In the genomic region with DNA sequence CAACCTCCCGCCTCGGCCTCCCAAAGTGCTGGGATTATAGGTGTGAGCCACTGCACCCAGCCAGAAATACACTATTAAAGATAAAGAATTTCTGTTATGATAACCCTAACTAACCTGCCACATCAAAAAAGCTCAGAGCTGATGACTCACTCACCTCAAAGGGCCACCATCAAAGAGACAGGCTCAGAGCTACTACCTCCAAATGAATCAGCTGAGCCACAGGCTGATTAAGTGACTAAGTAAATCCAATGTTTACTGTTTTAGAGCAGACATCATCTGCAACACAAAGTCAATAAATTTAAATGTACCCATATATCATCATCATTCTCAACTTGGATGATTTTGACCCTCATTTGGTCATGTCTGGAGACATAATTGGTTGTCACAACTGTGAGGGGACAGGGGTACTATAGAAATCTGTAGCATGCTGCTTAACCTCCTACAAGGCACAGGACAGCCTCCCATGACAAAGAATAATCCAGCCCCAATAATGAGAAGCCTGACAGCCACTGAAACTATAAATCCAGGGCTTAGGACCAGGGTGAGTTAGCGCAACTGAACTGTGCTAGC, we compare ENCODE assay signal across 8 cellular contexts.
DNase-seq lines count a peak whose midpoint lies in the region; ATAC-seq and TF ChIP-seq lines count a peak whose summit lies in the region.

No MANE protein-coding gene starts in this region.

- ATAC-seq in naive thymus-derived CD4-positive, alpha-beta T cell = peak; percentile 64

- peaks cover 23% of the 10 kb centered on the region for H3K4me1 Mint-ChIP-seq in activated T-helper 2 cell treated with anti-CD3 and anti-CD28 coated beads, Interferon-gamma antibody, Interleukin-2, Interleukin-4, amounts not matched to agents 10 μg/mL and 5 μg/mL and 100 μg/mL, durations not matched to agents 14 hours and 24 hours and 36 hours (ENCODE audit: low read depth)
- peaks cover 1 to 13% (median 4%) of the 10 kb centered on the region in 7 donors for H3K4me1 Mint-ChIP-seq in naive thymus-derived CD4-positive, alpha-beta T cell

- H3K36me3 ChIP-seq in naive thymus-derived CD4-positive, alpha-beta T cell (ENCODE audit: control insufficient read depth in 2 of 3, insufficient read depth in 3 of 3, low read length in 3 of 3) = no peaks in the 10 kb centered on the region
- no peaks in the 10 kb centered on the region for H3K36me3 ChIP-seq in BE2C

- no peak overlapping the region for H3K4me3 Mint-ChIP-seq in activated T-helper 2 cell treated with anti-CD3 and anti-CD28 coated beads, Interferon-gamma antibody, Interleukin-2, Interleukin-4, amounts not matched to agents 10 μg/mL and 5 μg/mL and 100 μg/mL, durations not matched to agents 14 hours and 24 hours and 36 hours (ENCODE audit: low read depth)
- no peak overlapping the region for H3K4me3 Mint-ChIP-seq in naive thymus-derived CD4-positive, alpha-beta T cell

- intact Hi-C loops in activated T-helper 2 cell treated with anti-CD3 and anti-CD28 coated beads, Interferon-gamma antibody, Interleukin-2, Interleukin-4, amounts not matched to agents 10 μg/mL and 5 μg/mL and 100 μg/mL, durations not matched to agents 14 hours and 24 hours and 36 hours (cut with micrococcal nuclease) = loop anchor here (1.0 to 5.0 kb wide), 3 partner anchors 23 to 54 kb away; no protein-coding TSS in a partner anchor
- intact Hi-C loops in naive thymus-derived CD4-positive, alpha-beta T cell (cut with micrococcal nuclease) = no loop called here

- H3K27me3 Mint-ChIP-seq in activated T-helper 2 cell treated with anti-CD3 and anti-CD28 coated beads, Interferon-gamma antibody, Interleukin-2, Interleukin-4, amounts not matched to agents 10 μg/mL and 5 μg/mL and 100 μg/mL, durations not matched to agents 14 hours and 24 hours and 36 hours (ENCODE audit: low read depth) = peaks cover 4% of the 10 kb centered on the region
- H3K27me3 Mint-ChIP-seq in naive thymus-derived CD4-positive, alpha-beta T cell = peaks cover 0 to 4% (median 0%) of the 10 kb centered on the region in 5 donors

- POLR2A ChIA-PET in naive thymus-derived CD4-positive, alpha-beta T cell (lab: Charles Lee) = no interaction called here

- no peaks in the 10 kb centered on the region for H3K36me3 Mint-ChIP-seq in activated T-helper 2 cell treated with anti-CD3 and anti-CD28 coated beads, Interferon-gamma antibody, Interleukin-2, Interleukin-4, amounts not matched to agents 10 μg/mL and 5 μg/mL and 100 μg/mL, durations not matched to agents 14 hours and 24 hours and 36 hours (ENCODE audit: low read depth)
- H3K36me3 Mint-ChIP-seq in naive thymus-derived CD4-positive, alpha-beta T cell = no peaks in the 10 kb centered on the region

- TF ChIP-seq CTCF in BE2C (IDR thresholded peaks at IDR 0.05; ENCODE audit: low read depth, low read length) = no peak

- H3K27me3 ChIP-seq in naive thymus-derived CD4-positive, alpha-beta T cell (ENCODE audit: control insufficient read depth in 2 of 2, insufficient read depth in 2 of 2, low read length in 2 of 2) = no peaks in the 10 kb centered on the region
- H3K27me3 ChIP-seq in BE2C = no peaks in the 10 kb centered on the region

- H3K4me1 ChIP-seq in naive thymus-derived CD4-positive, alpha-beta T cell (ENCODE audit: control insufficient read depth in 2 of 2, insufficient read depth in 2 of 2, low read length in 2 of 2) = peaks cover 0 to 20% of the 10 kb centered on the region in 2 donors
- no peaks in the 10 kb centered on the region for H3K4me1 ChIP-seq in BE2C

- H3K27ac Mint-ChIP-seq in activated T-helper 2 cell treated with anti-CD3 and anti-CD28 coated beads, Interferon-gamma antibody, Interleukin-2, Interleukin-4, amounts not matched to agents 10 μg/mL and 5 μg/mL and 100 μg/mL, durations not matched to agents 14 hours and 24 hours and 36 hours = peak overlapping the region; percentile 20
- peak overlapping the region in 1 of 9 donors; percentile 19 for H3K27ac Mint-ChIP-seq in naive thymus-derived CD4-positive, alpha-beta T cell

- H3K9me3 ChIP-seq in naive thymus-derived CD4-positive, alpha-beta T cell (ENCODE audit: control insufficient read depth in 2 of 3, low read length in 3 of 3) = no peaks in the 10 kb centered on the region
- no peaks in the 10 kb centered on the region for H3K9me3 ChIP-seq in BE2C

- H3K27ac ChIP-seq in naive thymus-derived CD4-positive, alpha-beta T cell (ENCODE audit: low read depth, low read length) = no peak overlapping the region

- no peaks in the 10 kb centered on the region for H3K9me3 Mint-ChIP-seq in activated T-helper 2 cell treated with anti-CD3 and anti-CD28 coated beads, Interferon-gamma antibody, Interleukin-2, Interleukin-4, amounts not matched to agents 10 μg/mL and 5 μg/mL and 100 μg/mL, durations not matched to agents 14 hours and 24 hours and 36 hours
- no peaks in the 10 kb centered on the region for H3K9me3 Mint-ChIP-seq in naive thymus-derived CD4-positive, alpha-beta T cell

- H3K4me3 ChIP-seq in naive thymus-derived CD4-positive, alpha-beta T cell (ENCODE audit: low read length) = no peak overlapping the region
- H3K4me3 ChIP-seq in BE2C (ENCODE audit: low read depth, low read length) = no peak overlapping the region

- CTCF ChIA-PET in naive thymus-derived CD4-positive, alpha-beta T cell (lab: Charles Lee) = no interaction called here

- peak; percentile 37 for DNase-seq in COLO829 (ENCODE audit: low spot score)
- peak; percentile 39 for DNase-seq in LHCN-M2 (ENCODE audit: low read depth)
- DNase-seq in activated T-helper 2 cell treated with anti-CD3 and anti-CD28 coated beads, Interferon-gamma antibody, Interleukin-2, Interleukin-4, amounts not matched to agents 10 μg/mL and 5 μg/mL and 100 μg/mL, durations not matched to agents 14 hours and 24 hours and 36 hours (ENCODE audit: low spot score) = peak; percentile 32
- peak in 1 of 9 donors; percentile 40 for DNase-seq in naive thymus-derived CD4-positive, alpha-beta T cell
- no peak for DNase-seq in NCI-H446 (lab: John Stamatoyannopoulos, UW)
- no peak for DNase-seq in NCI-H1930 (lab: John Stamatoyannopoulos, UW)
- DNase-seq in BE2C = no peak
- no peak for DNase-seq in NCI-H1436 treated with DMSO at 0.1 percent for 48 hours (lab: John Stamatoyannopoulos, UW)

Comparison
In these comparisons a context has a peak if more than half of its experiments do, and no peak if none do; other contexts are left out.
1. DNase-seq: peak in COLO829 (single experiment), LHCN-M2 (single experiment) and activated T-helper 2 cell treated with anti-CD3 and anti-CD28 coated beads, Interferon-gamma antibody, Interleukin-2, Interleukin-4, amounts not matched to agents 10 μg/mL and 5 μg/mL and 100 μg/mL, durations not matched to agents 14 hours and 24 hours and 36 hours (single experiment); none in NCI-H446 (0 of 2), NCI-H1930 (0 of 2), BE2C (single experiment) and NCI-H1436 treated with DMSO at 0.1 percent for 48 hours (single experiment).